ENCODE assay signal across 19 cellular contexts in genomic region chr6:48184644-48185043, GRCh38.
"Had no signal": no experiment of that assay in that cellular context is flagged by ENCODE, and none has a peak within 500 bp of the region (broad histone marks: within the 10 kb centered on the region; RNA-seq: fewer than 3 reads in every experiment).

No MANE protein-coding gene starts in this region.

- H3K9me3 ChIP-seq: breast epithelium, neutrophil, thyroid gland had no signal

- H3K4me1 Mint-ChIP-seq: activated T-helper 17 cell treated with anti-CD3 and anti-CD28 coated beads, Interleukin-2, amount 50 U/mL, for 72 hours; memory B cell; natural killer cell; stimulated activated naive B cell treated with anti-CD40 and anti-IgM and Interleukin-4, amounts not matched to agents 10 μg/mL and 1 μg/mL and 100 μg/mL, for 72 hours had no signal

- H3K36me3 Mint-ChIP-seq: memory B cell; natural killer cell; stimulated activated naive B cell treated with anti-CD40 and anti-IgM and Interleukin-4, amounts not matched to agents 10 μg/mL and 1 μg/mL and 100 μg/mL, for 72 hours had no signal

- H3K4me3 Mint-ChIP-seq: activated T-helper 17 cell treated with anti-CD3 and anti-CD28 coated beads, Interleukin-2, amount 50 U/mL, for 72 hours; memory B cell; natural killer cell; stimulated activated naive B cell treated with anti-CD40 and anti-IgM and Interleukin-4, amounts not matched to agents 10 μg/mL and 1 μg/mL and 100 μg/mL, for 72 hours had no signal

- ATAC-seq: activated T-helper 17 cell treated with anti-CD3 and anti-CD28 coated beads, Interleukin-2, amount 50 U/mL, for 72 hours; left ventricle myocardium superior; natural killer cell; stimulated activated naive B cell treated with anti-CD40 and anti-IgM and Interleukin-4, amounts not matched to agents 10 μg/mL and 1 μg/mL and 100 μg/mL, for 72 hours had no signal

- DNase-seq: activated CD4-positive, CD25-positive, alpha-beta regulatory T cell treated with anti-CD3 and anti-CD28 coated beads, Interleukin-2, amount 50 U/mL, for 72 hours; activated naive CD4-positive, alpha-beta T cell treated with Interleukin-2 at 50 U/mL for 16 hours; activated T-cell treated with anti-CD3 and anti-CD28 coated beads for 4 hours; anterior cingulate cortex; dermis blood vessel endothelial cell; erythroblast; head of caudate nucleus; kidney glomerular epithelial cell; left ventricle myocardium superior; natural killer cell; retina; stimulated activated CD4-positive, alpha-beta T cell treated with anti-CD3 and anti-CD28 coated beads, Interleukin-2, amount 100 ng/mL, for 48 hours; stimulated activated naive B cell treated with anti-CD40 and anti-IgM and Interleukin-4, amounts not matched to agents 10 μg/mL and 1 μg/mL and 100 μg/mL, for 72 hours; T1000; thyroid gland had no signal

- H3K27ac Mint-ChIP-seq: activated T-helper 17 cell treated with anti-CD3 and anti-CD28 coated beads, Interleukin-2, amount 50 U/mL, for 72 hours; memory B cell; natural killer cell; stimulated activated naive B cell treated with anti-CD40 and anti-IgM and Interleukin-4, amounts not matched to agents 10 μg/mL and 1 μg/mL and 100 μg/mL, for 72 hours had no signal

- H3K27me3 Mint-ChIP-seq: activated T-helper 17 cell treated with anti-CD3 and anti-CD28 coated beads, Interleukin-2, amount 50 U/mL, for 72 hours; memory B cell; stimulated activated naive B cell treated with anti-CD40 and anti-IgM and Interleukin-4, amounts not matched to agents 10 μg/mL and 1 μg/mL and 100 μg/mL, for 72 hours had no signal
